In the genomic region with DNA sequence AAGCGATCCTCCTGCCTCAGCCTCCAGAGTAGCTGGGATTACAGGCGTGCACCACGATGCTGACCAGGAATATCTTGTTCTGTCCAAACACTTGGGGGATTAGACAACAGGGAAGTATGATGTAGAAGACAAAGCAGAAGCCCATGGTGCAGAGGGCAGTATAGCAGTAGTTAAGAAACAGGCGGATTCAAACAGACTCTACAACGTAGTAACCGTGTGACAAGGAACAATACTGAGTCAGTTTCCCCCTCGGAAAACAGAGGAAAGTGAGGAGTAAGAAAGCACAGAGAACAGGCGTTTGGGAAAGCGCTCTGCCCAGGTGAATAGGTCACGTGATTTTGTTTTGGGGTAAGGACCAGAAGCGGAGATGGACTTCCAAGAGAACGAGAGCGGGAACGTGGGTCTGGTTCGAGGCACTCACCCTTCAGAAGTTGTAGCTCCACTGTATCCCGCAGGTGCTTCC, we compare ENCODE assay signal across 8 cellular contexts. TPM values are rescaled to one million over a fixed set of nuclear protein-coding genes. Genes with fewer than 3 reads are reported as not detected.
A peak's percentile ranks its signal among the peaks of the same experiment; 100 is the strongest.
DNase-seq lines count a peak whose midpoint lies in the region; ATAC-seq and TF ChIP-seq lines count a peak whose summit lies in the region.

No MANE protein-coding gene starts in this region.

- H3K4me1 ChIP-seq in MM.1S (ENCODE audit: low read length) (peaks cover 11% of the 10 kb centered on the region), ovary (ENCODE audit: insufficient read depth) (peaks cover 8% of the 10 kb centered on the region)

- no peak for TF ChIP-seq POLR2A in ovary (IDR thresholded peaks at IDR 0.05)

- CTCF ChIA-PET in AG04449 (lab: Yijun Ruan, JAX) = interaction anchor here (1.3 to 3.0 kb wide), 3 partner anchors 19 to 98 kb away, joined by 3 to 18 read pairs (median 6); no protein-coding TSS in a partner anchor

- H3K9me3 Mint-ChIP-seq in endothelial cell (ENCODE audit: unreplicated experiment) = no peaks in the 10 kb centered on the region

- peaks cover 47% of the 10 kb centered on the region for H3K79me2 ChIP-seq in MM.1S (ENCODE audit: low read length)

- POLR2A ChIA-PET in AG04449 (lab: Yijun Ruan, JAX) = no interaction called here

- DNase-seq in AG04449 (ENCODE audit: low read depth, low spot score) = no peak
- DNase-seq in MM.1S = no peak
- no peak for DNase-seq in endothelial cell (ENCODE audit: low spot score)
- no peak for DNase-seq in ovary
- DNase-seq in NCI-H2227 (lab: John Stamatoyannopoulos, UW; ENCODE audit: unreplicated experiment) = no peak
- no peak for DNase-seq in stimulated activated CD8-positive, alpha-beta memory T cell treated with anti-CD3 and anti-CD28 coated beads, Interleukin-4, amount 100 ng/mL, for 48 hours
- DNase-seq in NCI-H748 (lab: John Stamatoyannopoulos, UW; ENCODE audit: unreplicated experiment) = no peak

- peak overlapping the region; percentile 87; the same call in 1 of the 2 replicates for H3K27ac ChIP-seq in MM.1S (ENCODE audit: low read length)
- no peak overlapping the region for H3K27ac ChIP-seq in ovary

- peaks cover 6% of the 10 kb centered on the region for H3K4me1 Mint-ChIP-seq in endothelial cell (ENCODE audit: unreplicated experiment)

- H4K20me1 ChIP-seq in MM.1S (ENCODE audit: insufficient read depth, low read length) = no peaks in the 10 kb centered on the region

- H3F3A ChIP-seq in MM.1S (ENCODE audit: insufficient read depth, low read length) = peaks cover 11% of the 10 kb centered on the region

- peak overlapping the region; percentile 88 for H3K9ac ChIP-seq in MM.1S (ENCODE audit: low read length)

- H3K4me3 ChIP-seq in AG04449 (ENCODE audit: low read depth, low read length) (peak overlapping the region; percentile 97), MM.1S (ENCODE audit: low read length) (peak overlapping the region; percentile 84), ovary (peak overlapping the region; percentile 86)

- TF ChIP-seq CTCF in AG04449 (IDR thresholded peaks at IDR 0.05; ENCODE audit: insufficient read depth, low read length, missing control alignments) (no peak), MM.1S (IDR thresholded peaks at IDR 0.05; ENCODE audit: low read length) (no peak), endothelial cell (IDR thresholded peaks at IDR 0.05; ENCODE audit: unreplicated experiment) (no peak), ovary (IDR thresholded peaks at IDR 0.05) (no peak)

- H3K36me3 ChIP-seq in MM.1S (replicated peaks; ENCODE audit: insufficient read depth, low read length) (no peaks in the 10 kb centered on the region), ovary (no peaks in the 10 kb centered on the region)

- intact Hi-C loops in ovary (cut with DNase I) = loop anchor here in 1 of 4 donors (5.0 kb wide), 1 partner anchor 45 kb away; a partner anchor contains a TSS

- no peaks in the 10 kb centered on the region for H3K9me3 ChIP-seq in MM.1S (replicated peaks; ENCODE audit: insufficient read depth, low read length)
- H3K9me3 ChIP-seq in ovary = no peaks in the 10 kb centered on the region

- H3K4me3 Mint-ChIP-seq in endothelial cell (ENCODE audit: unreplicated experiment) = peak overlapping the region; percentile 99

- 1% methylated on average over 16 of the region's 16 CpGs for WGBS in ovary, 3 donors

- ATAC-seq in GM19463 (IDR thresholded peaks at IDR 0.05; ENCODE audit: unreplicated experiment) = peak; percentile 10

- H3K27me3 Mint-ChIP-seq in endothelial cell (ENCODE audit: unreplicated experiment) = no peaks in the 10 kb centered on the region

- no peaks in the 10 kb centered on the region for H3K9me2 ChIP-seq in MM.1S (replicated peaks; ENCODE audit: insufficient read depth, low read length)

- H3K36me3 Mint-ChIP-seq in endothelial cell (ENCODE audit: low read depth, unreplicated experiment) = peaks cover 17% of the 10 kb centered on the region

- peak overlapping the region; percentile 84 for H2AFZ ChIP-seq in MM.1S (ENCODE audit: low read length)

- peak overlapping the region; percentile 99 for H3K27ac Mint-ChIP-seq in endothelial cell (ENCODE audit: unreplicated experiment)

- H3K4me2 ChIP-seq in MM.1S (ENCODE audit: low read depth, low read length) = peak overlapping the region; percentile 53

- TF ChIP-seq EP300 in ovary (IDR thresholded peaks at IDR 0.05) = no peak

- H3K27me3 ChIP-seq in MM.1S (replicated peaks; ENCODE audit: insufficient read depth, low read length) (no peaks in the 10 kb centered on the region), ovary (no peaks in the 10 kb centered on the region)

RNA-seq across cellular contexts. Expression of a gene that starts 0.3 kb away (rescaled TPM):
- total RNA-seq in endothelial cell (ENCODE audit: unreplicated experiment) (25.8 TPM), ovary (10 to 100 TPM in 6 of 7 donors, 1 to 10 TPM in 1; 4.6 to 29.4 (median 19.7) TPM)
- polyA plus RNA-seq in ovary = 10 to 100 TPM in 1 of 2 donors, 1 to 10 TPM in 1; 9.7 to 20.7 TPM

RNA-seq across cellular contexts. Expression of a gene that starts 0.7 kb away (rescaled TPM):
- total RNA-seq in endothelial cell (ENCODE audit: unreplicated experiment) (46.6 TPM), ovary (10 to 100 TPM; 24.4 to 75.7 (median 34.2) TPM)
- polyA plus RNA-seq in ovary = 10 to 100 TPM; 22.0 to 38.0 TPM

RNA-seq across cellular contexts. Expression of a gene that starts 18.4 kb away (rescaled TPM):
- 23.0 TPM for total RNA-seq in endothelial cell (ENCODE audit: unreplicated experiment)
- 10 to 100 TPM in 5 of 7 donors, 1 to 10 TPM in 2; 8.8 to 22.4 (median 11.0) TPM for total RNA-seq in ovary
- 1 to 10 TPM; 4.8 to 8.7 TPM for polyA plus RNA-seq in ovary

RNA-seq across cellular contexts. Expression of a gene that starts 45.8 kb away (rescaled TPM):
- 26.8 TPM for total RNA-seq in endothelial cell (ENCODE audit: unreplicated experiment)
- 10 to 100 TPM; 22.4 to 48.9 (median 29.5) TPM for total RNA-seq in ovary
- polyA plus RNA-seq in ovary = 10 to 100 TPM; 34.4 to 46.4 TPM

RNA-seq across cellular contexts. Expression of a gene that starts 46.1 kb away (rescaled TPM):
- total RNA-seq in endothelial cell (ENCODE audit: unreplicated experiment) (69.4 TPM), ovary (100 to 1,000 TPM in 4 of 7 donors, 10 to 100 TPM in 3; 53.2 to 117 (median 107) TPM)
- 100 to 1,000 TPM in 1 of 2 donors, 10 to 100 TPM in 1; 63.7 to 114 TPM for polyA plus RNA-seq in ovary
